ENCODE assay signal across 11 cellular contexts in genomic region chr16:28495098-28495793, GRCh38. TPM values are rescaled to one million over a fixed set of nuclear protein-coding genes. Genes with fewer than 3 reads are reported as not detected.
DNase-seq lines count a peak whose midpoint lies in the region; ATAC-seq and TF ChIP-seq lines count a peak whose summit lies in the region.
"Had no signal": no experiment of that assay in that cellular context is flagged by ENCODE, and none has a peak within 500 bp of the region (broad histone marks: within the 10 kb centered on the region; RNA-seq: fewer than 3 reads in every experiment).

No MANE protein-coding gene starts in this region.

- H3K9me3 ChIP-seq in liver (ENCODE audit: control insufficient read depth in 4 of 4, low read length in 3 of 4): no peaks in the 10 kb centered on the region
- no peaks in the 10 kb centered on the region for H3K9me3 ChIP-seq in thymus (ENCODE audit: control insufficient read depth)

- no peak for TF ChIP-seq CTCF in liver (IDR thresholded peaks at IDR 0.05; ENCODE audit: low read depth, low read length, missing input control)

- WGBS in liver: 77% methylated on average over 13 of the region's 13 CpGs
- WGBS in thymus: 95% methylated on average over 13 of the region's 13 CpGs

- peak overlapping the region in 1 of 3 donors; percentile 9 for H3K4me3 ChIP-seq in liver (ENCODE audit: low read depth in 1 of 3, low read length in 3 of 3)
- H3K4me3 ChIP-seq in thymus (ENCODE audit: low read length): no peak overlapping the region

- no peak for TF ChIP-seq RAD21 in liver (IDR thresholded peaks at IDR 0.05)

- H3K9me3 Mint-ChIP-seq in activated T-cell treated with anti-CD3 and anti-CD28 coated beads, Interleukin-2, amount 50 U/mL, for 24 hours: no peaks in the 10 kb centered on the region

- H3K4me1 ChIP-seq in liver (ENCODE audit: control insufficient read depth in 4 of 4, insufficient read depth in 4 of 4, low read length in 3 of 4) (peaks cover 0 to 17% (median 7%) of the 10 kb centered on the region in 4 donors), thymus (ENCODE audit: control insufficient read depth, insufficient read depth, low read length) (peaks cover 17% of the 10 kb centered on the region)

- peak overlapping the region; percentile 72 for H3K4me3 Mint-ChIP-seq in activated T-cell treated with anti-CD3 and anti-CD28 coated beads, Interleukin-2, amount 50 U/mL, for 24 hours

- H3K36me3 ChIP-seq in liver (ENCODE audit: control insufficient read depth in 4 of 4, insufficient read depth in 3 of 4, low read depth in 1 of 4, low read length in 3 of 4): peaks cover 0 to 8% (median 2%) of the 10 kb centered on the region in 4 donors
- H3K36me3 ChIP-seq in thymus (ENCODE audit: control insufficient read depth, insufficient read depth): no peaks in the 10 kb centered on the region

- peak overlapping the region in 1 of 2 donors; percentile 6 for H3K9ac ChIP-seq in liver (ENCODE audit: low read depth in 1 of 2, low read length in 2 of 2)

- H3K4me1 Mint-ChIP-seq in activated T-cell treated with anti-CD3 and anti-CD28 coated beads, Interleukin-2, amount 50 U/mL, for 24 hours (ENCODE audit: low read depth): peaks cover 52% of the 10 kb centered on the region

- H3K27ac ChIP-seq in liver (ENCODE audit: low read depth in 1 of 2, low read length in 2 of 2) (peak overlapping the region; percentile 65 to 77), thymus (ENCODE audit: low read depth) (peak overlapping the region; percentile 97)

- H3K27ac Mint-ChIP-seq in activated T-cell treated with anti-CD3 and anti-CD28 coated beads, Interleukin-2, amount 50 U/mL, for 24 hours: peak overlapping the region; percentile 96

- H3K27me3 ChIP-seq in liver (ENCODE audit: control insufficient read depth in 4 of 4, insufficient read depth in 4 of 4, low read length in 3 of 4) (no peaks in the 10 kb centered on the region), thymus (ENCODE audit: control insufficient read depth, insufficient read depth) (no peaks in the 10 kb centered on the region)

- ATAC-seq in GM21528 (IDR thresholded peaks at IDR 0.05; ENCODE audit: low FRiP score, unreplicated experiment): no peak

- peak; percentile 9 for DNase-seq in activated CD4-positive, alpha-beta T cell treated with anti-CD3 and anti-CD28 coated beads, Interleukin-2, amount 50 U/mL, for 1 hour
- no peak for DNase-seq in activated CD4-positive, alpha-beta T cell treated with anti-CD3 and anti-CD28 coated beads, Interleukin-2, amount 50 U/mL, for 4 hours
- peak; percentile 50 for DNase-seq in activated T-cell treated with anti-CD3 and anti-CD28 coated beads, Interleukin-2, amount 50 U/mL, for 24 hours
- no peak for DNase-seq in NCI-H526 treated with DMSO at 0.1 percent for 48 hours (lab: John Stamatoyannopoulos, UW)
- DNase-seq in NAMALWA (ENCODE audit: low spot score): no peak
- DNase-seq: NCI-H2171 treated with DMSO at 0.1 percent for 48 hours, T-helper 9 cell had no signal

- no peaks in the 10 kb centered on the region for H3K27me3 Mint-ChIP-seq in activated T-cell treated with anti-CD3 and anti-CD28 coated beads, Interleukin-2, amount 50 U/mL, for 24 hours

- H3K36me3 Mint-ChIP-seq in activated T-cell treated with anti-CD3 and anti-CD28 coated beads, Interleukin-2, amount 50 U/mL, for 24 hours (ENCODE audit: low read depth): peaks cover 10% of the 10 kb centered on the region

TF ChIP-seq in liver, 16 proteins besides CTCF, POLR2A, EP300 and RAD21:
- TF ChIP-seq FOXA2 (IDR thresholded peaks at IDR 0.05) (no peak), ZBTB33 (IDR thresholded peaks at IDR 0.05) (no peak), YY1 (IDR thresholded peaks at IDR 0.05) (no peak), FOXA1 (IDR thresholded peaks at IDR 0.05) (no peak), RXRA (IDR thresholded peaks at IDR 0.05) (no peak), JUND (IDR thresholded peaks at IDR 0.05) (no peak), GABPA (IDR thresholded peaks at IDR 0.05 in 1 of 2, conservative IDR thresholded peaks at IDR 0.05 in 1 of 2) (no peak), HNF4A (conservative IDR thresholded peaks at IDR 0.05) (no peak), NR2F2 (IDR thresholded peaks at IDR 0.05) (no peak), HNF4G (IDR thresholded peaks at IDR 0.05) (no peak), EGR1 (IDR thresholded peaks at IDR 0.05; ENCODE audit: low read depth in 2 of 2) (no peak), TAF1 (conservative IDR thresholded peaks at IDR 0.05) (no peak), SP1 (IDR thresholded peaks at IDR 0.05) (no peak)
- TF ChIP-seq, protein P1, sequence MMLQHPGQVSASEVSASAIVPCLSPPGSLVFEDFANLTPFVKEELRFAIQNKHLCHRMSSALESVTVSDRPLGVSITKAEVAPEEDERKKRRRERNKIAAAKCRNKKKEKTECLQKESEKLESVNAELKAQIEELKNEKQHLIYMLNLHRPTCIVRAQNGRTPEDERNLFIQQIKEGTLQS (IDR thresholded peaks at IDR 0.05): no peak
- TF ChIP-seq, protein P2, sequence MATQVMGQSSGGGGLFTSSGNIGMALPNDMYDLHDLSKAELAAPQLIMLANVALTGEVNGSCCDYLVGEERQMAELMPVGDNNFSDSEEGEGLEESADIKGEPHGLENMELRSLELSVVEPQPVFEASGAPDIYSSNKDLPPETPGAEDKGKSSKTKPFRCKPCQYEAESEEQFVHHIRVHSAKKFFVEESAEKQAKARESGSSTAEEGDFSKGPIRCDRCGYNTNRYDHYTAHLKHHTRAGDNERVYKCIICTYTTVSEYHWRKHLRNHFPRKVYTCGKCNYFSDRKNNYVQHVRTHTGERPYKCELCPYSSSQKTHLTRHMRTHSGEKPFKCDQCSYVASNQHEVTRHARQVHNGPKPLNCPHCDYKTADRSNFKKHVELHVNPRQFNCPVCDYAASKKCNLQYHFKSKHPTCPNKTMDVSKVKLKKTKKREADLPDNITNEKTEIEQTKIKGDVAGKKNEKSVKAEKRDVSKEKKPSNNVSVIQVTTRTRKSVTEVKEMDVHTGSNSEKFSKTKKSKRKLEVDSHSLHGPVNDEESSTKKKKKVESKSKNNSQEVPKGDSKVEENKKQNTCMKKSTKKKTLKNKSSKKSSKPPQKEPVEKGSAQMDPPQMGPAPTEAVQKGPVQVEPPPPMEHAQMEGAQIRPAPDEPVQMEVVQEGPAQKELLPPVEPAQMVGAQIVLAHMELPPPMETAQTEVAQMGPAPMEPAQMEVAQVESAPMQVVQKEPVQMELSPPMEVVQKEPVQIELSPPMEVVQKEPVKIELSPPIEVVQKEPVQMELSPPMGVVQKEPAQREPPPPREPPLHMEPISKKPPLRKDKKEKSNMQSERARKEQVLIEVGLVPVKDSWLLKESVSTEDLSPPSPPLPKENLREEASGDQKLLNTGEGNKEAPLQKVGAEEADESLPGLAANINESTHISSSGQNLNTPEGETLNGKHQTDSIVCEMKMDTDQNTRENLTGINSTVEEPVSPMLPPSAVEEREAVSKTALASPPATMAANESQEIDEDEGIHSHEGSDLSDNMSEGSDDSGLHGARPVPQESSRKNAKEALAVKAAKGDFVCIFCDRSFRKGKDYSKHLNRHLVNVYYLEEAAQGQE (IDR thresholded peaks at IDR 0.05): no peak
- TF ChIP-seq, protein P3, sequence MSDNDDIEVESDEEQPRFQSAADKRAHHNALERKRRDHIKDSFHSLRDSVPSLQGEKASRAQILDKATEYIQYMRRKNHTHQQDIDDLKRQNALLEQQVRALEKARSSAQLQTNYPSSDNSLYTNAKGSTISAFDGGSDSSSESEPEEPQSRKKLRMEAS (IDR thresholded peaks at IDR 0.05): no peak

RNA-seq across cellular contexts. Expression of gene APOBR, which starts 0.8 kb away (rescaled TPM):
- total RNA-seq in liver: 1 to 10 TPM; 1.3 to 1.5 TPM
- polyA plus RNA-seq in liver (1 to 10 TPM in 1 of 2 donors, under 1 TPM in 1; 0.28 to 1.4 TPM), thymus (10.6 TPM)
- polyA plus RNA-seq: AG04450 had no signal

RNA-seq across cellular contexts. Expression of gene CLN3, which starts 3.4 kb away (rescaled TPM):
- 10 to 100 TPM; 16.1 to 16.3 TPM for total RNA-seq in liver
- polyA plus RNA-seq in liver (10 to 100 TPM; 22.3 to 23.6 TPM), thymus (33.4 TPM)

RNA-seq across cellular contexts. Expression of gene IL27, which starts 11.4 kb away (rescaled TPM):
- total RNA-seq in liver: 1 to 10 TPM in 1 of 2 donors, under 1 TPM in 1; 0.33 to 2.5 TPM
- 1 to 10 TPM; 2.2 to 4.1 TPM for polyA plus RNA-seq in liver
- polyA plus RNA-seq in thymus: 0.46 TPM
- polyA plus RNA-seq: AG04450 had no signal

RNA-seq across cellular contexts. Expression of gene NPIPB7, which starts 23.1 kb away (rescaled TPM):
- total RNA-seq in liver: not detected
- polyA plus RNA-seq in liver (not detected), thymus (0.55 TPM)
- polyA plus RNA-seq: AG04450 had no signal

RNA-seq across cellular contexts. Expression of gene NUPR1, which starts 43.5 kb away (rescaled TPM):
- total RNA-seq in liver: 10 to 100 TPM; 10.9 to 16.1 TPM
- polyA plus RNA-seq in liver (100 to 1,000 TPM; 109 to 305 TPM), thymus (294 TPM)

Comparison
In these comparisons a context has a peak if more than half of its experiments do, and no peak if none do; other contexts are left out.
1. DNase-seq: peak in activated CD4-positive, alpha-beta T cell treated with anti-CD3 and anti-CD28 coated beads, Interleukin-2, amount 50 U/mL, for 1 hour (single experiment) and activated T-cell treated with anti-CD3 and anti-CD28 coated beads, Interleukin-2, amount 50 U/mL, for 24 hours (single experiment); none in activated CD4-positive, alpha-beta T cell treated with anti-CD3 and anti-CD28 coated beads, Interleukin-2, amount 50 U/mL, for 4 hours (0 of 2), NCI-H526 treated with DMSO at 0.1 percent for 48 hours (single experiment) and NAMALWA (single experiment).